Comparison of ENCODE assay signal across 9 cellular contexts in the genomic region with DNA sequence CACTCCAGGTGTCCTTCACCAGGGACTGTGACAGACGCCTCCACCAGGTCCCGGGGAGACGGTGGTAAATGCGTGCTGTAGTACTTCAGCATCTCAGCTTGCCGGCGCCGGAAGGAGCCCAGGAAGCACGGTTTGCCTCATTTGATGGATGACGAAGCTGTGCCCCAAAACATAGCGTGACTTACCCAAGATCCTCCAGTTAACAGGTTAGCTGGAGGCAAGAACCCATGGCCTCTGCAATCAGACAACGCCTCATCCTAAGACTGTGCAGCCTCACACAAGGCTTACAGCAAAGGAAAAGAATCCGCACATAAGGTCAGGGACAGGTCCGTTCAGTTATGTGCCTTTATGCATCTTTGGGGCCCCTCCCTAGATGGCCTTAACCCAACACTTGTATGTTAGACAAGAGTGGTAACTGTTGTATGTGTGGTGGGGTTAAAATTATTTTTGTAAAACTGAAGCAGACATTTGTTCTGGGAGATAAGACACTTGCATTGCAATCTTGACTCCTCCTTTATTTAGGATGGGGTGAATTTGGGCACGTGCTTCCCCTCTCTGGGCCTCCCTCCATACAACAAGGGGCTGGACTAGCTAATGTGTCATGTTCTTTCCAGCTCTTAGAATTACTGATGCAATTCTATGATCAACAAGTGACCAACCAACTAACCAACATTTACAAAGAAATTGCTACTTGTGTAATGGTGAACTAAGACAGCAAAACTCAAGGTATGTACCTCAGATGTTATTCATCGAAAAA. TPM values are rescaled to one million over a fixed set of nuclear protein-coding genes. Genes with fewer than 3 reads are reported as not detected.
DNase-seq lines count a peak whose midpoint lies in the region; TF ChIP-seq lines count a peak whose summit lies in the region.
"Had no signal": no experiment of that assay in that cellular context is flagged by ENCODE, and none has a peak within 500 bp of the region (broad histone marks: within the 10 kb centered on the region; RNA-seq: fewer than 3 reads in every experiment).

No MANE protein-coding gene starts in this region.

- H3K36me3 ChIP-seq in Peyer's patch (peaks cover 0 to 13% (median 0%) of the 10 kb centered on the region in 3 donors), fibroblast of lung (ENCODE audit: control insufficient read depth, insufficient read depth, low read length) (peaks cover 2% of the 10 kb centered on the region), sigmoid colon (no peaks in the 10 kb centered on the region)

- H3K9me3 ChIP-seq in Peyer's patch (no peaks in the 10 kb centered on the region), fibroblast of lung (ENCODE audit: control insufficient read depth, insufficient read depth, low read depth, low read length) (no peaks in the 10 kb centered on the region), sigmoid colon (no peaks in the 10 kb centered on the region)

- H3K27me3 ChIP-seq in Peyer's patch (no peaks in the 10 kb centered on the region), fibroblast of lung (ENCODE audit: control insufficient read depth, insufficient read depth, low read length) (no peaks in the 10 kb centered on the region), sigmoid colon (no peaks in the 10 kb centered on the region)

- in situ Hi-C loops in GM13976 (cut with MboI; ENCODE audit: low sequenced_read_pairs, unreplicated experiment): no loop called here

- H3K4me1 ChIP-seq in Peyer's patch (peaks cover 0 to 18% (median 0%) of the 10 kb centered on the region in 4 donors), fibroblast of lung (ENCODE audit: control insufficient read depth, extremely low read depth, insufficient read depth, low read length) (peaks cover 37% of the 10 kb centered on the region), sigmoid colon (peaks cover 3 to 95% (median 91%) of the 10 kb centered on the region in 4 donors)

- H3K4me3 ChIP-seq in Peyer's patch (no peak overlapping the region), fibroblast of lung (replicated peaks in 1 of 4; ENCODE audit: control extremely low read depth in 1 of 4, insufficient read depth in 1 of 4, low read depth in 3 of 4, low read length in 4 of 4) (peak overlapping the region in 1 of 4 experiments; percentile 23), sigmoid colon (no peak overlapping the region)

- no peak for TF ChIP-seq EP300 in sigmoid colon (IDR thresholded peaks at IDR 0.05)

- H3K27ac ChIP-seq in Peyer's patch: peak overlapping the region; percentile 55 to 88 (median 62)
- peak overlapping the region; percentile 97 for H3K27ac ChIP-seq in fibroblast of lung (ENCODE audit: insufficient read depth, low read length)
- H3K27ac ChIP-seq in sigmoid colon: peak overlapping the region; percentile 85 to 94 (median 89)

- peak overlapping the region; percentile 65 for H3K9ac ChIP-seq in fibroblast of lung (ENCODE audit: insufficient read depth, low read length)

- TF ChIP-seq POLR2A in Peyer's patch (IDR thresholded peaks at IDR 0.05) (no peak), sigmoid colon (IDR thresholded peaks at IDR 0.05) (no peak)

- no peak overlapping the region for H2AFZ ChIP-seq in fibroblast of lung (ENCODE audit: low read length)

- H3K79me2 ChIP-seq in fibroblast of lung (ENCODE audit: control insufficient read depth, insufficient read depth, low read length): peaks cover 65% of the 10 kb centered on the region

- no peaks in the 10 kb centered on the region for H4K20me1 ChIP-seq in fibroblast of lung (ENCODE audit: control insufficient read depth, extremely low read depth, insufficient read depth, low read length)

- TF ChIP-seq CTCF in Peyer's patch (IDR thresholded peaks at IDR 0.05) (no peak), fibroblast of lung (conservative IDR thresholded peaks at IDR 0.05 in 1 of 2, IDR thresholded peaks at IDR 0.05 in 1 of 2; ENCODE audit: low read depth in 1 of 2, low read length in 2 of 2) (no peak), sigmoid colon (IDR thresholded peaks at IDR 0.05) (no peak), GM13976 (IDR thresholded peaks at IDR 0.05; ENCODE audit: borderline replicate concordance, control extremely low read depth, extremely low read depth, insufficient read depth, missing control alignments) (no peak)

- intact Hi-C loops in sigmoid colon (cut with DNase I): loop anchor here (1.0 to 10.0 kb wide), 2 partner anchors 38 to 510 kb away; no protein-coding TSS in a partner anchor

- 78 to 81% methylated on average over 15 of the region's 15 CpGs for WGBS in sigmoid colon, 2 donors

- DNase-seq in ELR (ENCODE audit: low read depth) (peak; percentile 88), Peyer's patch (no peak), fibroblast of lung (ENCODE audit: low read depth in 2 of 2) (peak; percentile 78 to 86), sigmoid colon (no peak), GM13976 (ENCODE audit: low spot score) (no peak), NCI-H82 (lab: John Stamatoyannopoulos, UW) (no peak), kidney tubule cell (ENCODE audit: low spot score) (no peak)
- no peak for DNase-seq in effector CD4-positive, alpha-beta T cell
- DNase-seq: activated effector memory CD4-positive, alpha-beta T cell treated with Interleukin-2 at 50 U/mL for 16 hours had no signal

- H3K4me2 ChIP-seq in fibroblast of lung (ENCODE audit: extremely low read depth, insufficient read depth, low read length): peak overlapping the region; percentile 68

RNA-seq across cellular contexts. Expression of gene VGLL4, which starts 39.4 kb away (rescaled TPM):
- total RNA-seq in Peyer's patch: 10 to 100 TPM; 41.7 to 66.7 (median 59.4) TPM
- 34.7 and 37.8 TPM in 2 replicates for total RNA-seq in fibroblast of lung
- 17.5 and 18.4 TPM in 2 replicates for polyA plus RNA-seq in fibroblast of lung
- 13.3 and 13.9 TPM in 2 replicates for polyA plus RNA-seq in fibroblast of lung (2012)
- polyA minus RNA-seq in fibroblast of lung (ENCODE audit: low replicate concordance): 12.7 and 23.8 TPM in 2 replicates
- total RNA-seq in sigmoid colon: 10 to 100 TPM; 26.4 to 56.5 (median 50.5) TPM
- 10 to 100 TPM; 27.0 to 41.5 (median 29.4) TPM for polyA plus RNA-seq in sigmoid colon

Comparison
In these comparisons a context has a peak if more than half of its experiments do, and no peak if none do; other contexts are left out.
1. DNase-seq: peak in ELR (single experiment) and fibroblast of lung (2 of 2); none in Peyer's patch (0 of 3), sigmoid colon (single experiment), GM13976 (single experiment), NCI-H82 (single experiment), effector CD4-positive, alpha-beta T cell (single experiment) and kidney tubule cell (single experiment).
2. Peak in every context shown above with its lines, with median percentiles within 50 percentile points of each other: H3K27ac ChIP-seq.